Comparison of ENCODE assay signal across 1 cellular context in genomic region chr17:35245196-35245486, GRCh38.
TF ChIP-seq lines count a peak whose summit lies in the region.

No MANE protein-coding gene starts in this region.

TF ChIP-seq in HCT116, 20 proteins besides CTCF, POLR2A, EP300 and RAD21 (continued from another document):
- TF ChIP-seq ZBTB33 (IDR thresholded peaks at IDR 0.05; ENCODE audit: extremely low read depth, insufficient replicate concordance, low read length) = no peak
- TF ChIP-seq SP1 (IDR thresholded peaks at IDR 0.05; ENCODE audit: low read depth) = peak; percentile 58
